8 cellular contexts compared by ENCODE assay signal in genomic region chr5:140966293-140967225, GRCh38. TPM values are rescaled to one million over a fixed set of nuclear protein-coding genes. Genes with fewer than 3 reads are reported as not detected.
DNase-seq lines count a peak whose midpoint lies in the region; ATAC-seq, FAIRE-seq and TF ChIP-seq lines count a peak whose summit lies in the region.

PCDHAC2 (plus strand) TSS chr5:140966476; CDS start chr5:140966767, 291 bp downstream.

- H3K9me3 ChIP-seq in HUES48 (ENCODE audit: control insufficient read depth, insufficient read depth, low read length) (no peaks in the 10 kb centered on the region), neural progenitor cell (ENCODE audit: low read depth) (no peaks in the 10 kb centered on the region)

- DNase-seq in SHP77 (lab: John Stamatoyannopoulos, UW) (peak; percentile 66 to 76), foreskin melanocyte (peak; percentile 1), neural progenitor cell (ENCODE audit: low spot score) (peak; percentile 82), GM12892 (ENCODE audit: insufficient read length) (no peak)
- DNase-seq in stimulated activated CD4-positive, alpha-beta T cell treated with anti-CD3 and anti-CD28 coated beads, Interleukin-4, amount 100 ng/mL, for 24 hours, result no peak

- H3K79me2 ChIP-seq in neural progenitor cell (ENCODE audit: low read depth), result no peaks in the 10 kb centered on the region

- H3K4me2 ChIP-seq in neural progenitor cell, result peak within 1 kb of the TSS; percentile 91

- TF ChIP-seq CTCF in neural progenitor cell (IDR thresholded peaks at IDR 0.05), result no peak

- H3K27me3 ChIP-seq in HUES48 (ENCODE audit: control insufficient read depth, insufficient read depth, low read length) (peaks cover 42% of the 10 kb centered on the region), neural progenitor cell (peaks cover 65% of the 10 kb centered on the region)

- no peak within 1 kb of the TSS for H3K27ac Mint-ChIP-seq in neural progenitor cell

- H3K9me3 Mint-ChIP-seq in neural progenitor cell, result no peaks in the 10 kb centered on the region

- H3K27ac ChIP-seq in HUES48 (ENCODE audit: low read depth, low read length) (peak within 1 kb of the TSS; percentile 44), neural progenitor cell (no peak within 1 kb of the TSS)

- H4K20me1 ChIP-seq in neural progenitor cell (ENCODE audit: low read depth), result peaks cover 79% of the 10 kb centered on the region

- peak within 1 kb of the TSS; percentile 90 for H3K4me3 Mint-ChIP-seq in neural progenitor cell

- H3K4me1 Mint-ChIP-seq in neural progenitor cell, result peaks cover 25% of the 10 kb centered on the region

- FAIRE-seq in GM12892 (lab: Jason Lieb, UNC), result no peak

- H3K4me1 ChIP-seq in HUES48 (ENCODE audit: control insufficient read depth, insufficient read depth, low read length), result peaks cover 21% of the 10 kb centered on the region
- H3K4me1 ChIP-seq in neural progenitor cell, result peaks cover 21% of the 10 kb centered on the region

- TF ChIP-seq POLR2A in GM12892 (IDR thresholded peaks at IDR 0.05; ENCODE audit: low read depth, low read length), result no peak

- ATAC-seq in HG03108 (IDR thresholded peaks at IDR 0.05; ENCODE audit: unreplicated experiment) (no peak), HG03196 (IDR thresholded peaks at IDR 0.05; ENCODE audit: unreplicated experiment) (no peak)

- H3K4me3 ChIP-seq in HUES48 (ENCODE audit: low read depth, low read length), result peak within 1 kb of the TSS; percentile 95
- peak within 1 kb of the TSS; percentile 75 for H3K4me3 ChIP-seq in neural progenitor cell

- peak within 1 kb of the TSS; percentile 46 for H3K9ac ChIP-seq in HUES48 (ENCODE audit: low read depth, low read length)
- no peak within 1 kb of the TSS for H3K9ac ChIP-seq in neural progenitor cell

- H2AFZ ChIP-seq in neural progenitor cell (replicated peaks), result peak within 1 kb of the TSS; percentile 80

- H3K36me3 Mint-ChIP-seq in neural progenitor cell, result peaks cover 5% of the 10 kb centered on the region

- peaks cover 29% of the 10 kb centered on the region for H3F3A ChIP-seq in neural progenitor cell (ENCODE audit: low read depth)

- peaks cover 4% of the 10 kb centered on the region for H3K27me3 Mint-ChIP-seq in neural progenitor cell (ENCODE audit: insufficient read depth, low read depth)

- H3K36me3 ChIP-seq in HUES48 (ENCODE audit: control insufficient read depth, insufficient read depth, low read length) (no peaks in the 10 kb centered on the region), neural progenitor cell (no peaks in the 10 kb centered on the region)

RNA-seq across cellular contexts. Expression of gene PCDHAC2, which starts in this region (rescaled TPM):
- total RNA-seq in neural progenitor cell (ENCODE audit: low replicate concordance), result 1.9 and 2.5 TPM in 2 replicates
- not detected for polyA plus RNA-seq in GM12892 (2012; ENCODE audit: missing spikeins)

Comparison
In these comparisons a context has a peak if more than half of its experiments do, and no peak if none do; other contexts are left out.
1. DNase-seq: peak in SHP77 (2 of 2), foreskin melanocyte (single experiment) and neural progenitor cell (single experiment); none in GM12892 (single experiment) and stimulated activated CD4-positive, alpha-beta T cell treated with anti-CD3 and anti-CD28 coated beads, Interleukin-4, amount 100 ng/mL, for 24 hours (single experiment).